In the genomic region with DNA sequence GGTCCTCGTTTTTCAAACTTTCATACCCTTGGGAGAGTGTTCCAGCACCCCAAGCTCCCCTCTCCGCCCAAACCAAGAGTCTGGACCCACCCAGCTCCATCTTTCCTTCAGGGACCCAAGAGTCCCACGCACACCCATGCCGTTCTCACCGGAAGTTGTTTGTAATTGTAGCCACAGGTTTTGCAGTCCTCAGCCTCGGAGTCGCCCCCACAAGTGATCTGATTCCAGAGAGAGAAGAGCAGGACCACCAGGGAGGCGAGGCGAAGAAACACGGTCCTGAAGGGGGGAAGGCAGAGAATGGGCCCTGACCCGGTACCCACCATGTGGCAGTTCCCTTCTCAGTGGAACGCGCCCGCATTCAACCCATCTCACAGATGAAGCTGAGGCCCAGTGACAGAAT, we compare ENCODE assay signal across 2 cellular contexts.
TF ChIP-seq lines count a peak whose summit lies in the region.

No MANE protein-coding gene starts in this region.

TF ChIP-seq in H1, 55 proteins besides CTCF, POLR2A, EP300 and RAD21:
- TF ChIP-seq MAFK (IDR thresholded peaks at IDR 0.05; ENCODE audit: low read depth, low read length) (no peak), HDAC2 (IDR thresholded peaks at IDR 0.05; ENCODE audit: borderline replicate concordance in 1 of 2, low read depth in 2 of 2, low read length in 2 of 2) (no peak)

TF ChIP-seq in HEK293T, 16 proteins besides CTCF, POLR2A, EP300 and RAD21:
- TF ChIP-seq ARNT (IDR thresholded peaks at IDR 0.05) (no peak), LEF1 (IDR thresholded peaks at IDR 0.05; ENCODE audit: borderline replicate concordance) (no peak), HDGF (IDR thresholded peaks at IDR 0.05; ENCODE audit: borderline replicate concordance) (no peak), CTBP1 (IDR thresholded peaks at IDR 0.05; ENCODE audit: borderline replicate concordance) (no peak), FOXA1 (IDR thresholded peaks at IDR 0.05) (no peak), NFRKB (IDR thresholded peaks at IDR 0.05) (no peak), L3MBTL2 (conservative IDR thresholded peaks at IDR 0.05) (no peak), TARDBP (IDR thresholded peaks at IDR 0.05) (no peak), SP1 (IDR thresholded peaks at IDR 0.05) (no peak), ZNF384 (IDR thresholded peaks at IDR 0.05) (no peak), BHLHE40 (IDR thresholded peaks at IDR 0.05; ENCODE audit: borderline replicate concordance) (no peak), SUZ12 (IDR thresholded peaks at IDR 0.05) (no peak)
